In the genomic region with DNA sequence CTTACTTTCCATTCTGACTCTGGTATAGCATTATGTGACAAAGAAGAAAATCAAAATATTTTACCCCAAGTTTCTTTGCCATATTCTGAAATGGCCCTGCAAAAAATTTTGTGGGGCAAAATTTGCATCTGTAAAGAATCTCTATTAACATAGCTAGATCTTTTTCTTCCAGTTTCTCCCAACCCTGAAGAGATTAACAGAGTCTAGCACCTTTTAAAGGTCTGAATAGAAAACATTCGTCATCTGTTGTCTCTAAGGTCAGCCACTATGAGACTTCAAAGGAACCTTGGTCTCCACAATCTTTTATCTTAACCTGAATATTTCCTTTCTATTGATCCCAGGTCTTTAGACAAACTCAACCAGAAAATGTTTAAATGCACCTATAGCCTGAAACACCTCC, we compare ENCODE assay signal across 27 cellular contexts.
"Had no signal": no experiment of that assay in that cellular context is flagged by ENCODE, and none has a peak within 500 bp of the region (broad histone marks: within the 10 kb centered on the region; RNA-seq: fewer than 3 reads in every experiment).

No MANE protein-coding gene starts in this region.

- H3K27me3 ChIP-seq: esophagus squamous epithelium, gastroesophageal sphincter, heart right ventricle had no signal

- H3K4me3 ChIP-seq: esophagus squamous epithelium, gastroesophageal sphincter, heart right ventricle had no signal

- H3K27me3 Mint-ChIP-seq: activated CD4-positive, alpha-beta memory T cell treated with anti-CD3 and anti-CD28 coated beads, Interleukin-2, amount 10 ng/mL, durations not matched to agents 7 days and 5 days; activated CD4-positive, alpha-beta T cell treated with anti-CD3 and anti-CD28 coated beads, Interleukin-2, amount 10 ng/mL, durations not matched to agents 7 days and 5 days; activated naive CD8-positive, alpha-beta T cell; activated T-cell treated with anti-CD3 and anti-CD28 coated beads, Interleukin-2, amount 50 U/mL, for 24 hours; effector memory CD8-positive, alpha-beta T cell had no signal

- H3K27ac Mint-ChIP-seq: activated CD4-positive, alpha-beta memory T cell treated with anti-CD3 and anti-CD28 coated beads, Interleukin-2, amount 10 ng/mL, durations not matched to agents 7 days and 5 days; activated CD4-positive, alpha-beta T cell treated with anti-CD3 and anti-CD28 coated beads, Interleukin-2, amount 10 ng/mL, durations not matched to agents 7 days and 5 days; activated naive CD8-positive, alpha-beta T cell; activated T-cell treated with anti-CD3 and anti-CD28 coated beads, Interleukin-2, amount 50 U/mL, for 24 hours; activated T-cell treated with anti-CD3 and anti-CD28 coated beads, Interleukin-2, amount 50 U/mL, for 72 hours; effector memory CD8-positive, alpha-beta T cell had no signal

- DNase-seq: activated CD4-positive, alpha-beta memory T cell treated with anti-CD3 and anti-CD28 coated beads, Interleukin-2, amount 10 ng/mL, durations not matched to agents 7 days and 5 days; activated CD4-positive, alpha-beta T cell treated with anti-CD3 and anti-CD28 coated beads for 1 hour; activated CD4-positive, alpha-beta T cell treated with anti-CD3 and anti-CD28 coated beads for 4 hours; activated CD4-positive, alpha-beta T cell treated with anti-CD3 and anti-CD28 coated beads, Interleukin-2, amount 10 ng/mL, durations not matched to agents 7 days and 5 days; activated CD4-positive, alpha-beta T cell treated with anti-CD3 and anti-CD28 coated beads, Interleukin-2, amount 50 U/mL, for 4 hours; activated CD8-positive, alpha-beta memory T cell treated with anti-CD3 and anti-CD28 coated beads, Interleukin-2, amount 50 U/mL, for 48 hours; activated effector memory CD4-positive, alpha-beta T cell treated with Interleukin-2 at 50 U/mL for 16 hours; activated gamma-delta T cell treated with Interleukin-2 at 50 U/mL for 16 hours; activated naive CD4-positive, alpha-beta T cell treated with anti-CD3 and anti-CD28 coated beads, Interleukin-2, amount 50 U/mL, for 16 hours; activated naive CD4-positive, alpha-beta T cell treated with Interleukin-2 at 50 U/mL for 16 hours; activated T-cell treated with anti-CD3 and anti-CD28 coated beads for 4 hours; activated T-cell treated with anti-CD3 and anti-CD28 coated beads, Interleukin-2, amount 50 U/mL, for 24 hours; activated T-cell treated with anti-CD3 and anti-CD28 coated beads, Interleukin-2, amount 50 U/mL, for 72 hours; amniotic stem cell; anterior cingulate cortex; caudate nucleus; cortex of kidney; dermis blood vessel endothelial cell; effector CD4-positive, alpha-beta T cell; effector memory CD8-positive, alpha-beta T cell; esophagus squamous epithelium; foreskin melanocyte; heart right ventricle; T-helper 2 cell had no signal

- H3K9me3 ChIP-seq: esophagus squamous epithelium had no signal

- H3K4me3 Mint-ChIP-seq: activated CD4-positive, alpha-beta memory T cell treated with anti-CD3 and anti-CD28 coated beads, Interleukin-2, amount 10 ng/mL, durations not matched to agents 7 days and 5 days; activated CD4-positive, alpha-beta T cell treated with anti-CD3 and anti-CD28 coated beads, Interleukin-2, amount 10 ng/mL, durations not matched to agents 7 days and 5 days; activated naive CD8-positive, alpha-beta T cell; activated T-cell treated with anti-CD3 and anti-CD28 coated beads, Interleukin-2, amount 50 U/mL, for 24 hours; activated T-cell treated with anti-CD3 and anti-CD28 coated beads, Interleukin-2, amount 50 U/mL, for 72 hours; effector memory CD8-positive, alpha-beta T cell had no signal

- H3K4me1 ChIP-seq: gastroesophageal sphincter had no signal

- H3K27ac ChIP-seq: epithelial cell of prostate, esophagus squamous epithelium, gastroesophageal sphincter, heart right ventricle had no signal

- H3K36me3 ChIP-seq: esophagus squamous epithelium, gastroesophageal sphincter, heart right ventricle had no signal

- H3K9me3 Mint-ChIP-seq: activated CD4-positive, alpha-beta T cell treated with anti-CD3 and anti-CD28 coated beads, Interleukin-2, amount 10 ng/mL, durations not matched to agents 7 days and 5 days; effector memory CD8-positive, alpha-beta T cell had no signal
